Comparison of ENCODE assay signal across 8 cellular contexts in the genomic region with DNA sequence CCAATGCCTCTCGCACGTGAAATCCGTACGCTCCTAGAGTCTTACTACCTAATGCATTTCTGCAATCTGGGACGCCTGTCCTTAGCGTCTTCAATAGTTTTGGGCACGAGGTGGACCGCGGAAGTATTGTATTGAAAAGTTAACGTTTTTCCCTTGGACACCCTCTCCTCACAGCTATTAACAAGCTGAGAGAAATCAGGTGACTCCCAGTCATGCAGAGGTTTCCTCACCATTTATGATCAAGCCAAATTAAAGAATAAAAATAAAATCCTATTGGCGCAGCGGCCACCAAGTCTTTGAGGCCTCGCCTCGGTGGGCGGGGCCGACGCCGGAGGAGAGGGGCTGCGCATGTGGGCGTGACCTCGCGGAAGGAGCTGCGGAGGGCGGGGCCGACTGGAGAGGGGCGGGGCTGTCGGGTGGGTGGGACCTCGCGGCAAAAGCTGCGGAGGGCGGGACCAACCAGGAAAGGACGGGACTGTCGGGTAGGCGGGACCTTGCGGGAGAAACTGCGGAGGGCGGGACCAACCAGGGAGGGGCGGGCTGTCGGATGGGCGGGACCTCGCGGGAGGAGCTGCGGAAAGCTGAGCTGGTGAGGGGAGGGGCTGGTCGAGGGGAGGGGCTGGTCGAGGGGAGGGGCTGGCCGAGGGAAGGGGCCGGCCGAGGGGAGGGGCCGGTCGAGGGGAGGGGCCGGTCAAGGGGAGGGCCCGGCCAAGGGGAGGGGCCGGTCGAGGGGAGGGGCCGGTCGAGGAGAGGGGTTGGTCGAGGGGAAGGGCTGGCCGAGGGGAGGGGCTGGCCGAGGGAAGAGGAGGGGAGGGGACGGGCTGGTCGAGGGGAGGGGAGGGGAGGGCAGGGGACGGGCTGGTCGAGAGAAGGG. TPM values are rescaled to one million over a fixed set of nuclear protein-coding genes. Genes with fewer than 3 reads are reported as not detected.
DNase-seq lines count a peak whose midpoint lies in the region; ATAC-seq and TF ChIP-seq lines count a peak whose summit lies in the region.

No MANE protein-coding gene starts in this region.

- DNase-seq in AG09319 (ENCODE audit: extremely low read depth, low read depth) (peak; percentile 98), NCI-H748 (lab: John Stamatoyannopoulos, UW; ENCODE audit: unreplicated experiment) (peak; percentile 97), dedifferentiated amniotic fluid mesenchymal stem cell (ENCODE audit: extremely low spot score) (peak; percentile 98), left lobe of liver (ENCODE audit: low spot score) (peak; percentile 99)
- peak; percentile 87 to 96 for DNase-seq in activated CD4-positive, alpha-beta T cell treated with anti-CD3 and anti-CD28 coated beads, Interleukin-2, amount 50 U/mL, for 24 hours (ENCODE audit: low read depth in 1 of 2, low spot score in 1 of 2)
- DNase-seq in stimulated activated CD4-positive, alpha-beta T cell treated with anti-CD3 and anti-CD28 coated beads, Interleukin-1b, Interleukin-23, amount 100 ng/mL, for 24 hours (ENCODE audit: low read depth in 4 of 4, low spot score in 1 of 4), result peak; percentile 86 to 95 (median 94)

- TF ChIP-seq CTCF in AG09319 (IDR thresholded peaks at IDR 0.05; ENCODE audit: low read depth, low read length), result no peak

- ATAC-seq in GM19351 (IDR thresholded peaks at IDR 0.05; ENCODE audit: unreplicated experiment) (peak; percentile 57), HG03565 (IDR thresholded peaks at IDR 0.05; ENCODE audit: unreplicated experiment) (peak; percentile 47), left lobe of liver (peak; percentile 79)

RNA-seq across cellular contexts. Expression of gene PPP2R5C, which starts 1.1 kb away (rescaled TPM):
- 60.8 TPM for total RNA-seq in left lobe of liver

Comparison
In these comparisons a context has a peak if more than half of its experiments do, and no peak if none do; other contexts are left out.
1. Peak in every context shown above with its lines: DNase-seq and ATAC-seq.